In the genomic region with DNA sequence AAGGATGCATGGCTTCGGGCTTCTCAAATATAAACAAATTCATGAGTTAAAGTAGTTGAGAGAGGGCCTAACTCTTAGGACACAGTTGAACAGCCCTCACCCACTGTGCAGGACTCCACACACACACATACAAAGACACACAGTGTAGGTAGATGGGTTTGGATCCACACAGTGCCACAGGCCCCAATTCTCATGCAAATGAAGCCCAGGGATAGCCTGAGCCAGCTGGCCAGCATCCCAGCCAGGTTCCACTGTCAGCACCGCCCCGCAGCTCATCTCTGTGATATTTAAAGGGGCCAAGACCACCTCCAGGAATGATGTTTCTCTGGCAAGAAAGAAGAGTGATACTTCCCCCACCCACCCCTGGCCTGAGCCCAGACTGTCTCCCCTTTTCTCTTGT, we compare ENCODE assay signal across 18 cellular contexts. TPM values are rescaled to one million over a fixed set of nuclear protein-coding genes. Genes with fewer than 3 reads are reported as not detected.
DNase-seq lines count a peak whose midpoint lies in the region; ATAC-seq and TF ChIP-seq lines count a peak whose summit lies in the region.
"Had no signal": no experiment of that assay in that cellular context is flagged by ENCODE, and none has a peak within 500 bp of the region (broad histone marks: within the 10 kb centered on the region; RNA-seq: fewer than 3 reads in every experiment).

No MANE protein-coding gene starts in this region.

- TF ChIP-seq EP300 in transverse colon (IDR thresholded peaks at IDR 0.05; ENCODE audit: low read depth): no peak

- H3K4me1 ChIP-seq in transverse colon: no peaks in the 10 kb centered on the region
- H3K4me1 ChIP-seq in foreskin keratinocyte: no peaks in the 10 kb centered on the region
- H3K4me1 ChIP-seq: stomach, uterus had no signal

- ATAC-seq in Right ventricle myocardium superior (ENCODE audit: poor library complexity): peak; percentile 45
- no peak for ATAC-seq in left cardiac atrium
- peak; percentile 42 for ATAC-seq in esophagus mucosa
- ATAC-seq in HG02852 (IDR thresholded peaks at IDR 0.05; ENCODE audit: unreplicated experiment): no peak
- ATAC-seq in GM18502 (IDR thresholded peaks at IDR 0.05; ENCODE audit: poor library complexity, unreplicated experiment): no peak
- ATAC-seq in foreskin keratinocyte: no peak
- ATAC-seq: activated T-cell treated with anti-CD3 and anti-CD28 coated beads, Interleukin-2, amount 50 U/mL, for 4 hours; naive thymus-derived CD4-positive, alpha-beta T cell had no signal

- no peaks in the 10 kb centered on the region for H3K36me3 ChIP-seq in transverse colon
- H3K36me3 ChIP-seq: uterus had no signal

- TF ChIP-seq CTCF in transverse colon (IDR thresholded peaks at IDR 0.05) (no peak), foreskin keratinocyte (conservative IDR thresholded peaks at IDR 0.05) (no peak)

- H3K9me3 ChIP-seq in transverse colon: no peaks in the 10 kb centered on the region
- H3K9me3 ChIP-seq: stomach, uterus had no signal

- in situ Hi-C loops in transverse colon (cut with MboI; ENCODE audit: low pct_ligation_motif_present in 1 of 4, low pct_unique_long_range_greater_than_20kb in 1 of 4, low sequenced_read_pairs in 3 of 4): no loop called here

- no peak for TF ChIP-seq POLR2A in transverse colon (IDR thresholded peaks at IDR 0.05)

- intact Hi-C loops in Right ventricle myocardium superior (cut with DNase I): no loop called here
- intact Hi-C loops in left cardiac atrium (cut with DNase I): no loop called here
- intact Hi-C loops in transverse colon (cut with DNase I; ENCODE audit: low total_unique reads): no loop called here

- WGBS in transverse colon (ENCODE audit: low coverage in 1 of 2), 2 donors: 65 to 100% methylated on average over 1 to 3 of the region's 3 CpGs

- no peak overlapping the region for H3K4me3 ChIP-seq in transverse colon
- H3K4me3 ChIP-seq: stomach, uterus had no signal

- DNase-seq in Right ventricle myocardium superior (no peak), left cardiac atrium (no peak), NCI-H526 treated with DMSO at 0.1 percent for 48 hours (lab: John Stamatoyannopoulos, UW) (peak; percentile 8), transverse colon (peak; percentile 19), foreskin keratinocyte (no peak)
- DNase-seq: activated CD4-positive, alpha-beta T cell treated with anti-CD3 and anti-CD28 coated beads, Interleukin-2, amount 50 U/mL, for 4 hours; activated naive CD8-positive, alpha-beta T cell treated with anti-CD3 and anti-CD28 coated beads, Interleukin-2, amount 10 ng/mL, durations not matched to agents 7 days and 5 days; activated T-cell treated with anti-CD3 and anti-CD28 coated beads, Interleukin-2, amount 50 U/mL, for 4 hours; CD8-positive, alpha-beta memory T cell; effector memory CD4-positive, alpha-beta T cell; naive thymus-derived CD4-positive, alpha-beta T cell; NCI-H1436 treated with DMSO at 0.1 percent for 48 hours; stimulated activated CD4-positive, alpha-beta T cell treated with anti-CD3 and anti-CD28 coated beads, Interleukin-12 subunit alpha, Interleukin-12 subunit beta, amount 100 ng/mL, for 4 hours; stomach had no signal

- H3K27ac ChIP-seq in transverse colon: no peak overlapping the region
- H3K27ac ChIP-seq in foreskin keratinocyte: no peak overlapping the region
- H3K27ac ChIP-seq: stomach, uterus had no signal

- H3K27me3 ChIP-seq in transverse colon (no peaks in the 10 kb centered on the region), foreskin keratinocyte (no peaks in the 10 kb centered on the region)
- H3K27me3 ChIP-seq: stomach, uterus had no signal

RNA-seq across cellular contexts. Expression of gene SLC35C1, which starts 11.7 kb away (rescaled TPM):
- total RNA-seq in Right ventricle myocardium superior (5.8 TPM), left cardiac atrium (10 to 100 TPM; 12.4 to 13.3 TPM), esophagus mucosa (22.8 TPM), transverse colon (10 to 100 TPM; 28.8 to 62.3 (median 44.4) TPM), foreskin keratinocyte (10.4 and 13.2 TPM in 2 replicates)
- polyA plus RNA-seq in foreskin keratinocyte: 12.5 and 15.2 TPM in 2 replicates

RNA-seq across cellular contexts. Expression of gene CRY2, which starts 30.7 kb away (rescaled TPM):
- total RNA-seq in Right ventricle myocardium superior (68.3 TPM), left cardiac atrium (10 to 100 TPM; 59.2 to 62.9 TPM), esophagus mucosa (6.6 TPM), transverse colon (10 to 100 TPM; 42.2 to 73.6 (median 50.2) TPM), foreskin keratinocyte (6.9 and 8.3 TPM in 2 replicates)
- polyA plus RNA-seq in foreskin keratinocyte: 3.1 and 4.1 TPM in 2 replicates

Comparison
In these comparisons a context has a peak if more than half of its experiments do, and no peak if none do; other contexts are left out.
1. ATAC-seq: peak in Right ventricle myocardium superior (single experiment) and esophagus mucosa (single experiment); none in left cardiac atrium (0 of 2), HG02852 (single experiment), GM18502 (single experiment) and foreskin keratinocyte (single experiment).
2. DNase-seq: peak in NCI-H526 treated with DMSO at 0.1 percent for 48 hours (single experiment) and transverse colon (single experiment); none in Right ventricle myocardium superior (single experiment), left cardiac atrium (single experiment) and foreskin keratinocyte (0 of 2).